In the genomic region with DNA sequence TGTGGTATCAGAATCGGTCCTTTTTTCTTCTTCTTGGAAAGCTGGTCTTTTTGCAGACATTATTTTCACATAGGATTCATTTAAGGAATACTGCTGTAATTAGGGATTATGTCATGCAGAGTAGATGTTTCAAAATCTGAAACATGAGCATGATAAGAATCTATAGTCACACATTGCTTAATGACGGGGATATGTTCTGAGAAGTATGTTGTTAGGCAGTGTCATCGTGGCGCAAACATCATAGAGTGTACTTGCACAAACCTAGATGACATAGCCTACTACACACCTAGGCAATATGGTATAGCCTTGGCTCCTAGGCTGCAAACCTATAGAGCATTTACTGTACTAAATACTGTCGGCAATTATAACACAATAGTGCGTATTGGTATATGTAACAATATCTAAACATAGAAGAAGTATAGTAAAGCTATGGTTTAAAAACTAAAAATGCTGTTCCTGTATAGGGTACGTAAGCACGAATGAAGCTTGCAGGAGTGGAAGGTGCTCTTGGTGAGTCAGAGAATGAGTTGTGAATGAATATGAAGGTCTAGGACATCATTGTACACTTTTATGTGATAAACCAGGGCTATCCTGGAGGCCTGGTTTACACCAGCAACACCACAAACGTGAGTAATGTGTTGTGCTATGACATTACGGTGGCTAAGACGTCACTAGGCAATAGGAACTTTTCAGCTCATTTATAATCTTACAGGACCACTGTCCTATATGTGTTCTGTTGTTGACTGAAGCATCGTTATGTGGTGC, we compare ENCODE assay signal across 27 cellular contexts.
"Had no signal": no experiment of that assay in that cellular context is flagged by ENCODE, and none has a peak within 500 bp of the region (broad histone marks: within the 10 kb centered on the region; RNA-seq: fewer than 3 reads in every experiment).

No MANE protein-coding gene starts in this region.

- H3K9ac ChIP-seq: neural progenitor cell, parathyroid adenoma had no signal

- ATAC-seq: naive thymus-derived CD4-positive, alpha-beta T cell; natural killer cell; right cardiac atrium; right lobe of liver; stimulated activated effector memory CD8-positive, alpha-beta T cell treated with anti-CD3 and anti-CD28 coated beads, Interleukin-12 subunit alpha, Interleukin-12 subunit beta, amount 100 ng/mL, for 72 hours; stimulated activated naive B cell treated with anti-CD40 and anti-IgM and Interleukin-4, amounts not matched to agents 10 μg/mL and 1 μg/mL and 100 μg/mL, for 72 hours; upper lobe of right lung had no signal

- H3K4me1 ChIP-seq: neural progenitor cell, parathyroid adenoma, prostate gland, right lobe of liver, thyroid gland, tibial nerve, upper lobe of right lung, uterus had no signal

- H2AFZ ChIP-seq: neural progenitor cell, parathyroid adenoma had no signal

- H3K9me3 ChIP-seq: ovary, prostate gland, right lobe of liver, sigmoid colon, stomach, thoracic aorta, thyroid gland, tibial nerve, upper lobe of right lung, uterus had no signal

- H3K4me2 ChIP-seq: neural progenitor cell had no signal

- H3K4me3 Mint-ChIP-seq: naive thymus-derived CD4-positive, alpha-beta T cell; natural killer cell; nephron; neural progenitor cell; stimulated activated effector memory CD8-positive, alpha-beta T cell treated with anti-CD3 and anti-CD28 coated beads, Interleukin-12 subunit alpha, Interleukin-12 subunit beta, amount 100 ng/mL, for 72 hours; stimulated activated naive B cell treated with anti-CD40 and anti-IgM and Interleukin-4, amounts not matched to agents 10 μg/mL and 1 μg/mL and 100 μg/mL, for 72 hours; stimulated activated naive CD8-positive, alpha-beta T cell treated with anti-CD3 and anti-CD28 coated beads, Interleukin-15, Interleukin-2, amounts not matched to agents 100 ng/mL and 50 ng/mL, for 24 hours; type B pancreatic cell had no signal

- DNase-seq: naive thymus-derived CD4-positive, alpha-beta T cell; natural killer cell; occipital lobe; ovary; right cardiac atrium; right lobe of liver; sigmoid colon; small intestine; stimulated activated CD4-positive, alpha-beta T cell treated with anti-CD3 and anti-CD28 coated beads, Interleukin-15, amount 100 ng/mL, for 24 hours; stimulated activated CD4-positive, alpha-beta T cell treated with anti-CD3 and anti-CD28 coated beads, Interleukin-2, amount 100 ng/mL, for 24 hours; stimulated activated CD4-positive, alpha-beta T cell treated with anti-CD3 and anti-CD28 coated beads, Interleukin-2, amount 100 ng/mL, for 48 hours; stimulated activated CD4-positive, alpha-beta T cell treated with anti-CD3 and anti-CD28 coated beads, Interleukin-4, amount 100 ng/mL, for 24 hours; stimulated activated naive B cell treated with anti-CD40 and anti-IgM and Interleukin-4, amounts not matched to agents 10 μg/mL and 1 μg/mL and 100 μg/mL, for 72 hours; stimulated activated naive CD4-positive, alpha-beta T cell treated with Interleukin-2 at 50 U/mL for 16 hours; stomach; thyroid gland; upper lobe of right lung; uterus had no signal

- H3K27me3 Mint-ChIP-seq: type B pancreatic cell had no signal

- H3K27ac ChIP-seq: neural progenitor cell, ovary, parathyroid adenoma, prostate gland, right lobe of liver, sigmoid colon, stomach, thoracic aorta, thyroid gland, tibial nerve, upper lobe of right lung, uterus had no signal

- H3K27ac Mint-ChIP-seq: naive thymus-derived CD4-positive, alpha-beta T cell; natural killer cell; nephron; neural progenitor cell; stimulated activated effector memory CD8-positive, alpha-beta T cell treated with anti-CD3 and anti-CD28 coated beads, Interleukin-12 subunit alpha, Interleukin-12 subunit beta, amount 100 ng/mL, for 72 hours; stimulated activated naive B cell treated with anti-CD40 and anti-IgM and Interleukin-4, amounts not matched to agents 10 μg/mL and 1 μg/mL and 100 μg/mL, for 72 hours; stimulated activated naive CD8-positive, alpha-beta T cell treated with anti-CD3 and anti-CD28 coated beads, Interleukin-15, Interleukin-2, amounts not matched to agents 100 ng/mL and 50 ng/mL, for 24 hours; type B pancreatic cell had no signal

- H3K79me2 ChIP-seq: parathyroid adenoma had no signal

- H3K9me3 Mint-ChIP-seq: nephron; neural progenitor cell; stimulated activated effector memory CD8-positive, alpha-beta T cell treated with anti-CD3 and anti-CD28 coated beads, Interleukin-12 subunit alpha, Interleukin-12 subunit beta, amount 100 ng/mL, for 72 hours; stimulated activated naive B cell treated with anti-CD40 and anti-IgM and Interleukin-4, amounts not matched to agents 10 μg/mL and 1 μg/mL and 100 μg/mL, for 72 hours; stimulated activated naive CD8-positive, alpha-beta T cell treated with anti-CD3 and anti-CD28 coated beads, Interleukin-15, Interleukin-2, amounts not matched to agents 100 ng/mL and 50 ng/mL, for 24 hours; type B pancreatic cell had no signal

- H3K36me3 ChIP-seq: neural progenitor cell, ovary, prostate gland, right lobe of liver, sigmoid colon, stomach, thoracic aorta, thyroid gland, tibial nerve, upper lobe of right lung, uterus had no signal

- H3K4me3 ChIP-seq: neural progenitor cell, ovary, prostate gland, right lobe of liver, sigmoid colon, stomach, thoracic aorta, thyroid gland, tibial nerve, upper lobe of right lung, uterus had no signal

- H3K36me3 Mint-ChIP-seq: naive thymus-derived CD4-positive, alpha-beta T cell; natural killer cell; neural progenitor cell; stimulated activated effector memory CD8-positive, alpha-beta T cell treated with anti-CD3 and anti-CD28 coated beads, Interleukin-12 subunit alpha, Interleukin-12 subunit beta, amount 100 ng/mL, for 72 hours; stimulated activated naive B cell treated with anti-CD40 and anti-IgM and Interleukin-4, amounts not matched to agents 10 μg/mL and 1 μg/mL and 100 μg/mL, for 72 hours; type B pancreatic cell had no signal

- H3K27me3 ChIP-seq: neural progenitor cell, ovary, right lobe of liver, sigmoid colon, thyroid gland, tibial nerve, upper lobe of right lung, uterus had no signal

- H3K4me1 Mint-ChIP-seq: natural killer cell; nephron; neural progenitor cell; stimulated activated effector memory CD8-positive, alpha-beta T cell treated with anti-CD3 and anti-CD28 coated beads, Interleukin-12 subunit alpha, Interleukin-12 subunit beta, amount 100 ng/mL, for 72 hours; stimulated activated naive B cell treated with anti-CD40 and anti-IgM and Interleukin-4, amounts not matched to agents 10 μg/mL and 1 μg/mL and 100 μg/mL, for 72 hours had no signal
